In the genomic region with DNA sequence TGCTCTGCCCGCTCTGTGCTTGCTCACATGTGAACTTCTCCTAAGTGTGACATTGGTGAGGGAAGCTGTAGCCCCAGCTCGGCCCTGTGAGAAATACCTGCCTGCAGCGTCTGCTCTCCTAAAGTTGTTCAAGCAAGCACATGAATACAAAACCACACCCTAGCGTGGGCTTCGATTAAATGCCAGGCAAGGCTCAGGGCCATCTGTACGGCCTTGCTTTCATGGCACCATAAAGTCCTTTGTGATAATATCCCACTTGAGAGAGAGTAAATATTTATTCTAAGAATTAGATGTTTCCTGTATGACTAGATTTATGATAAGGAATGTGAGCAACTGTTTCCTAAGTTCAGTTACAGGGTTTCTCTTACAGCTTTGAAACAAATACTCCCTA, we compare ENCODE assay signal across 1 cellular context.
A peak's percentile ranks its signal among the peaks of the same experiment; 100 is the strongest.
TF ChIP-seq lines count a peak whose summit lies in the region.

No MANE protein-coding gene starts in this region.

TF ChIP-seq in HepG2, 621 proteins besides CTCF, POLR2A, EP300 and RAD21 (continued from another document and continues in another):
- TF ChIP-seq, protein P1, sequence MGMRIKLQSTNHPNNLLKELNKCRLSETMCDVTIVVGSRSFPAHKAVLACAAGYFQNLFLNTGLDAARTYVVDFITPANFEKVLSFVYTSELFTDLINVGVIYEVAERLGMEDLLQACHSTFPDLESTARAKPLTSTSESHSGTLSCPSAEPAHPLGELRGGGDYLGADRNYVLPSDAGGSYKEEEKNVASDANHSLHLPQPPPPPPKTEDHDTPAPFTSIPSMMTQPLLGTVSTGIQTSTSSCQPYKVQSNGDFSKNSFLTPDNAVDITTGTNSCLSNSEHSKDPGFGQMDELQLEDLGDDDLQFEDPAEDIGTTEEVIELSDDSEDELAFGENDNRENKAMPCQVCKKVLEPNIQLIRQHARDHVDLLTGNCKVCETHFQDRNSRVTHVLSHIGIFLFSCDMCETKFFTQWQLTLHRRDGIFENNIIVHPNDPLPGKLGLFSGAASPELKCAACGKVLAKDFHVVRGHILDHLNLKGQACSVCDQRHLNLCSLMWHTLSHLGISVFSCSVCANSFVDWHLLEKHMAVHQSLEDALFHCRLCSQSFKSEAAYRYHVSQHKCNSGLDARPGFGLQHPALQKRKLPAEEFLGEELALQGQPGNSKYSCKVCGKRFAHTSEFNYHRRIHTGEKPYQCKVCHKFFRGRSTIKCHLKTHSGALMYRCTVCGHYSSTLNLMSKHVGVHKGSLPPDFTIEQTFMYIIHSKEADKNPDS (CRISPR knock-in tag; IDR thresholded peaks at IDR 0.05) = no peak
- no peak for TF ChIP-seq SUZ12 (IDR thresholded peaks at IDR 0.05; ENCODE audit: low read depth, low read length)
- no peak for TF ChIP-seq ZNF296 (CRISPR knock-in tag; conservative IDR thresholded peaks at IDR 0.05)
- TF ChIP-seq ZNF570 (CRISPR knock-in tag; IDR thresholded peaks at IDR 0.05; ENCODE audit: borderline replicate concordance) = no peak
- TF ChIP-seq ZNF256 (CRISPR knock-in tag; conservative IDR thresholded peaks at IDR 0.05) = no peak
- no peak for TF ChIP-seq ZNF564 (CRISPR knock-in tag; IDR thresholded peaks at IDR 0.05)
- TF ChIP-seq XBP1 (CRISPR knock-in tag; IDR thresholded peaks at IDR 0.05) = no peak
- TF ChIP-seq, protein P2, sequence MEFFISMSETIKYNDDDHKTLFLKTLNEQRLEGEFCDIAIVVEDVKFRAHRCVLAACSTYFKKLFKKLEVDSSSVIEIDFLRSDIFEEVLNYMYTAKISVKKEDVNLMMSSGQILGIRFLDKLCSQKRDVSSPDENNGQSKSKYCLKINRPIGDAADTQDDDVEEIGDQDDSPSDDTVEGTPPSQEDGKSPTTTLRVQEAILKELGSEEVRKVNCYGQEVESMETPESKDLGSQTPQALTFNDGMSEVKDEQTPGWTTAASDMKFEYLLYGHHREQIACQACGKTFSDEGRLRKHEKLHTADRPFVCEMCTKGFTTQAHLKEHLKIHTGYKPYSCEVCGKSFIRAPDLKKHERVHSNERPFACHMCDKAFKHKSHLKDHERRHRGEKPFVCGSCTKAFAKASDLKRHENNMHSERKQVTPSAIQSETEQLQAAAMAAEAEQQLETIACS (CRISPR knock-in tag; IDR thresholded peaks at IDR 0.05) = no peak
- TF ChIP-seq E2F1 (CRISPR knock-in tag; IDR thresholded peaks at IDR 0.05) = no peak
- TF ChIP-seq GABPB1 (CRISPR knock-in tag; IDR thresholded peaks at IDR 0.05) = no peak
- no peak for TF ChIP-seq CHD4 (IDR thresholded peaks at IDR 0.05; ENCODE audit: borderline replicate concordance, low read length)
- peak; percentile 51; the same call in 1 of the 2 replicates for TF ChIP-seq NFIC (IDR thresholded peaks at IDR 0.05; ENCODE audit: low read length)
- TF ChIP-seq, protein P3, sequence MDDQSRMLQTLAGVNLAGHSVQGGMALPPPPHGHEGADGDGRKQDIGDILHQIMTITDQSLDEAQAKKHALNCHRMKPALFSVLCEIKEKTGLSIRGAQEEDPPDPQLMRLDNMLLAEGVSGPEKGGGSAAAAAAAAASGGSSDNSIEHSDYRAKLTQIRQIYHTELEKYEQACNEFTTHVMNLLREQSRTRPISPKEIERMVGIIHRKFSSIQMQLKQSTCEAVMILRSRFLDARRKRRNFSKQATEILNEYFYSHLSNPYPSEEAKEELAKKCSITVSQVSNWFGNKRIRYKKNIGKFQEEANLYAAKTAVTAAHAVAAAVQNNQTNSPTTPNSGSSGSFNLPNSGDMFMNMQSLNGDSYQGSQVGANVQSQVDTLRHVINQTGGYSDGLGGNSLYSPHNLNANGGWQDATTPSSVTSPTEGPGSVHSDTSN (CRISPR knock-in tag; IDR thresholded peaks at IDR 0.05; ENCODE audit: borderline replicate concordance) = no peak
- TF ChIP-seq GFI1 (CRISPR knock-in tag; IDR thresholded peaks at IDR 0.05; ENCODE audit: borderline replicate concordance) = peak; percentile 43; the same call in 1 of the 2 replicates
- TF ChIP-seq NCOA2 (CRISPR knock-in tag; IDR thresholded peaks at IDR 0.05) = peak; percentile 93
- peak; percentile 47; the same call in 1 of the 2 replicates for TF ChIP-seq ZFY (CRISPR knock-in tag; IDR thresholded peaks at IDR 0.05)
- no peak for TF ChIP-seq HNRNPL (IDR thresholded peaks at IDR 0.05; ENCODE audit: low read depth, low read length)
- no peak for TF ChIP-seq FOXC1 (CRISPR knock-in tag; IDR thresholded peaks at IDR 0.05; ENCODE audit: borderline replicate concordance)
- TF ChIP-seq, protein P4, sequence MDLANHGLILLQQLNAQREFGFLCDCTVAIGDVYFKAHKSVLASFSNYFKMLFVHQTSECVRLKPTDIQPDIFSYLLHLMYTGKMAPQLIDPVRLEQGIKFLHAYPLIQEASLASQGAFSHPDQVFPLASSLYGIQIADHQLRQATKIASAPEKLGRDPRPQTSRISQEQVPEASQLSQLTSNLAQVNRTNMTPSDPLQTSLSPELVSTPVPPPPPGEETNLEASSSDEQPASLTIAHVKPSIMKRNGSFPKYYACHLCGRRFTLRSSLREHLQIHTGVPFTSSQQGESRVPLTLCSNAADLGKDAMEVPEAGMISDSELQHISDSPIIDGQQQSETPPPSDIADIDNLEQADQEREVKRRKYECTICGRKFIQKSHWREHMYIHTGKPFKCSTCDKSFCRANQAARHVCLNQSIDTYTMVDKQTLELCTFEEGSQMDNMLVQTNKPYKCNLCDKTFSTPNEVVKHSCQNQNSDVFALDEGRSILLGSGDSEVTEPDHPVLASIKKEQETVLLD (CRISPR knock-in tag; IDR thresholded peaks at IDR 0.05; ENCODE audit: low read depth) = no peak
- TF ChIP-seq, protein P5, sequence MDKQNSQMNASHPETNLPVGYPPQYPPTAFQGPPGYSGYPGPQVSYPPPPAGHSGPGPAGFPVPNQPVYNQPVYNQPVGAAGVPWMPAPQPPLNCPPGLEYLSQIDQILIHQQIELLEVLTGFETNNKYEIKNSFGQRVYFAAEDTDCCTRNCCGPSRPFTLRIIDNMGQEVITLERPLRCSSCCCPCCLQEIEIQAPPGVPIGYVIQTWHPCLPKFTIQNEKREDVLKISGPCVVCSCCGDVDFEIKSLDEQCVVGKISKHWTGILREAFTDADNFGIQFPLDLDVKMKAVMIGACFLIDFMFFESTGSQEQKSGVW (CRISPR knock-in tag; IDR thresholded peaks at IDR 0.05; ENCODE audit: borderline replicate concordance) = no peak
- no peak for TF ChIP-seq ZNF703 (CRISPR knock-in tag; IDR thresholded peaks at IDR 0.05; ENCODE audit: borderline replicate concordance)
- TF ChIP-seq ZNF484 (CRISPR knock-in tag; IDR thresholded peaks at IDR 0.05; ENCODE audit: borderline replicate concordance, low read depth) = no peak
- no peak for TF ChIP-seq PHF20 (CRISPR knock-in tag; IDR thresholded peaks at IDR 0.05)
- TF ChIP-seq ZNF607 (CRISPR knock-in tag; IDR thresholded peaks at IDR 0.05; ENCODE audit: borderline replicate concordance) = no peak
- TF ChIP-seq ZNF18 (CRISPR knock-in tag; IDR thresholded peaks at IDR 0.05; ENCODE audit: insufficient replicate concordance) = no peak
- TF ChIP-seq HES4 (CRISPR knock-in tag; IDR thresholded peaks at IDR 0.05; ENCODE audit: borderline replicate concordance) = no peak
- TF ChIP-seq ISX (CRISPR knock-in tag; conservative IDR thresholded peaks at IDR 0.05) = no peak
- peak; percentile 64; the same call in 1 of the 2 replicates for TF ChIP-seq MIXL1 (CRISPR knock-in tag; IDR thresholded peaks at IDR 0.05)
- no peak for TF ChIP-seq TBL1XR1 (IDR thresholded peaks at IDR 0.05; ENCODE audit: borderline replicate concordance, low read length, partially characterized antibody)
- TF ChIP-seq SOX6 (IDR thresholded peaks at IDR 0.05) = no peak
- TF ChIP-seq SOX6 (CRISPR knock-in tag; IDR thresholded peaks at IDR 0.05) = peak; percentile 88
- 0 out of 2 replicates have a peak, but pooled peaks have one; percentile 36 for TF ChIP-seq ZNF614 (CRISPR knock-in tag; IDR thresholded peaks at IDR 0.05; ENCODE audit: borderline replicate concordance)
- TF ChIP-seq, protein P6, sequence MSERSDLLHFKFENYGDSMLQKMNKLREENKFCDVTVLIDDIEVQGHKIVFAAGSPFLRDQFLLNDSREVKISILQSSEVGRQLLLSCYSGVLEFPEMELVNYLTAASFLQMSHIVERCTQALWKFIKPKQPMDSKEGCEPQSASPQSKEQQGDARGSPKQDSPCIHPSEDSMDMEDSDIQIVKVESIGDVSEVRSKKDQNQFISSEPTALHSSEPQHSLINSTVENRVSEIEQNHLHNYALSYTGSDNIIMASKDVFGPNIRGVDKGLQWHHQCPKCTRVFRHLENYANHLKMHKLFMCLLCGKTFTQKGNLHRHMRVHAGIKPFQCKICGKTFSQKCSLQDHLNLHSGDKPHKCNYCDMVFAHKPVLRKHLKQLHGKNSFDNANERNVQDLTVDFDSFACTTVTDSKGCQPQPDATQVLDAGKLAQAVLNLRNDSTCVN (CRISPR knock-in tag; IDR thresholded peaks at IDR 0.05; ENCODE audit: borderline replicate concordance) = no peak
- TF ChIP-seq CREM (IDR thresholded peaks at IDR 0.05) = peak; percentile 74
- TF ChIP-seq CREM (CRISPR knock-in tag; IDR thresholded peaks at IDR 0.05) = no peak
- TF ChIP-seq IKZF5 (CRISPR knock-in tag; IDR thresholded peaks at IDR 0.05) = peak; percentile 46; the same call in 1 of the 2 replicates
- no peak for TF ChIP-seq CEBPB (IDR thresholded peaks at IDR 0.05; ENCODE audit: borderline replicate concordance, low read depth, low read length)
- TF ChIP-seq BRCA1 (CRISPR knock-in tag; IDR thresholded peaks at IDR 0.05) = no peak
- no peak for TF ChIP-seq KDM6A (CRISPR knock-in tag; IDR thresholded peaks at IDR 0.05; ENCODE audit: low read depth)
- 0 out of 2 replicates have a peak, but pooled peaks have one; percentile 34 for TF ChIP-seq TARDBP (CRISPR knock-in tag; IDR thresholded peaks at IDR 0.05)
- TF ChIP-seq, protein P7, sequence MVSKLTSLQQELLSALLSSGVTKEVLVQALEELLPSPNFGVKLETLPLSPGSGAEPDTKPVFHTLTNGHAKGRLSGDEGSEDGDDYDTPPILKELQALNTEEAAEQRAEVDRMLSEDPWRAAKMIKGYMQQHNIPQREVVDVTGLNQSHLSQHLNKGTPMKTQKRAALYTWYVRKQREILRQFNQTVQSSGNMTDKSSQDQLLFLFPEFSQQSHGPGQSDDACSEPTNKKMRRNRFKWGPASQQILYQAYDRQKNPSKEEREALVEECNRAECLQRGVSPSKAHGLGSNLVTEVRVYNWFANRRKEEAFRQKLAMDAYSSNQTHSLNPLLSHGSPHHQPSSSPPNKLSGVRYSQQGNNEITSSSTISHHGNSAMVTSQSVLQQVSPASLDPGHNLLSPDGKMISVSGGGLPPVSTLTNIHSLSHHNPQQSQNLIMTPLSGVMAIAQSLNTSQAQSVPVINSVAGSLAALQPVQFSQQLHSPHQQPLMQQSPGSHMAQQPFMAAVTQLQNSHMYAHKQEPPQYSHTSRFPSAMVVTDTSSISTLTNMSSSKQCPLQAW (CRISPR knock-in tag; IDR thresholded peaks at IDR 0.05) = peak; percentile 49; the same call in 1 of the 2 replicates
- peak; percentile 62; the same call in 1 of the 2 replicates for TF ChIP-seq SIX1 (CRISPR knock-in tag; IDR thresholded peaks at IDR 0.05; ENCODE audit: borderline replicate concordance)
- TF ChIP-seq, protein P8, sequence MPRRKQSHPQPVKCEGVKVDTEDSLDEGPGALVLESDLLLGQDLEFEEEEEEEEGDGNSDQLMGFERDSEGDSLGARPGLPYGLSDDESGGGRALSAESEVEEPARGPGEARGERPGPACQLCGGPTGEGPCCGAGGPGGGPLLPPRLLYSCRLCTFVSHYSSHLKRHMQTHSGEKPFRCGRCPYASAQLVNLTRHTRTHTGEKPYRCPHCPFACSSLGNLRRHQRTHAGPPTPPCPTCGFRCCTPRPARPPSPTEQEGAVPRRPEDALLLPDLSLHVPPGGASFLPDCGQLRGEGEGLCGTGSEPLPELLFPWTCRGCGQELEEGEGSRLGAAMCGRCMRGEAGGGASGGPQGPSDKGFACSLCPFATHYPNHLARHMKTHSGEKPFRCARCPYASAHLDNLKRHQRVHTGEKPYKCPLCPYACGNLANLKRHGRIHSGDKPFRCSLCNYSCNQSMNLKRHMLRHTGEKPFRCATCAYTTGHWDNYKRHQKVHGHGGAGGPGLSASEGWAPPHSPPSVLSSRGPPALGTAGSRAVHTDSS (CRISPR knock-in tag; conservative IDR thresholded peaks at IDR 0.05) = no peak
